14 cellular contexts compared by ENCODE assay signal in the genomic region with DNA sequence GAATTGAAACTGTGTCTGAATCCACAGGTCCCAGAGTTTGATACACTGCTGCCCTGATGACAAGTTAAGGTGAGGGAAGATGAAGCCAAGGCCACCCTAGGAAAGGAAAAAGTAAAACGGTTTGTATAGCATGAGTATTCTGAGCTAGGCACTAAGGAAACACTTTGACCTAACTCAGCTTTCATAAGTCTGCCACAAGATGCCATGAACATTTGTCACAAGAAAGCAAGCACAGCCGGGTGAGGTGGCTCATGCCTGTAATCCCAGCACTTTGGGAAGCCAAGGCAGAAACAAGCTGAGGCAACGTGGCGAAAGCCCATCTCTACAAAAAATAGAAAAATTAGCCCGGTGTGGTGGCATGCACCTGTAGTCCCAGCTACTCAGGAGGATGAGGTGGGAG. TPM values are rescaled to one million over a fixed set of nuclear protein-coding genes. Genes with fewer than 3 reads are reported as not detected.
DNase-seq lines count a peak whose midpoint lies in the region; ATAC-seq and TF ChIP-seq lines count a peak whose summit lies in the region.
"Had no signal": no experiment of that assay in that cellular context is flagged by ENCODE, and none has a peak within 500 bp of the region (broad histone marks: within the 10 kb centered on the region; RNA-seq: fewer than 3 reads in every experiment).

No MANE protein-coding gene starts in this region.

- POLR2A ChIA-PET in IMR-90 (lab: Charles Lee; ENCODE audit: unreplicated experiment) (no interaction called here), HEK293T (lab: Yijun Ruan, JAX) (interaction anchor here (1.3 to 2.6 kb wide), 2 partner anchors 32 to 35 kb away, joined by 3 to 10 read pairs; no protein-coding TSS in a partner anchor)
- POLR2A ChIA-PET in naive thymus-derived CD4-positive, alpha-beta T cell (lab: Charles Lee) = interaction anchor here (0.6 to 2.7 kb wide), 8 partner anchors 17 to 1739 kb away, joined by 3 to 31 read pairs (median 3); a partner anchor contains a TSS

- no peaks in the 10 kb centered on the region for H3K9me3 Mint-ChIP-seq in Calu3 (ENCODE audit: low read depth, unreplicated experiment)
- H3K9me3 Mint-ChIP-seq in naive thymus-derived CD4-positive, alpha-beta T cell = peaks cover 0 to 11% (median 2%) of the 10 kb centered on the region in 11 donors
- H3K9me3 Mint-ChIP-seq: central memory CD8-positive, alpha-beta T cell; stimulated activated memory B cell treated with anti-CD40 and anti-IgM and Interleukin-4, amounts not matched to agents 10 μg/mL and 1 μg/mL and 100 μg/mL, for 72 hours had no signal

- peak overlapping the region; percentile 98 for H2BK5ac ChIP-seq in IMR-90 (ENCODE audit: low read depth, low read length, poor library complexity, severe bottlenecking)

- H2BK20ac ChIP-seq in IMR-90 (ENCODE audit: low read depth, low read length) = peak overlapping the region; percentile 54; the same call in 1 of the 2 replicates

- H2AK5ac ChIP-seq in IMR-90 (ENCODE audit: low read depth, low read length) = peak overlapping the region; percentile 76

- ATAC-seq in IMR-90 (ENCODE audit: low read depth) = peak; percentile 45
- no peak for ATAC-seq in naive thymus-derived CD4-positive, alpha-beta T cell
- ATAC-seq: activated CD4-positive, CD25-positive, alpha-beta regulatory T cell treated with anti-CD3 and anti-CD28 coated beads, Interleukin-2, amount 50 U/mL, for 24 hours; Panc1; stimulated activated memory B cell treated with anti-CD40 and anti-IgM and Interleukin-4, amounts not matched to agents 10 μg/mL and 1 μg/mL and 100 μg/mL, for 72 hours had no signal

- H2AK9ac ChIP-seq in IMR-90 (replicated peaks; ENCODE audit: low read depth, low read length, poor library complexity) = no peak overlapping the region

- peak overlapping the region; percentile 80 for H4K91ac ChIP-seq in IMR-90 (ENCODE audit: insufficient read depth, low read depth, low read length)

- H2BK15ac ChIP-seq in IMR-90 (ENCODE audit: low read depth, low read length) = peak overlapping the region; percentile 93

- WGBS in IMR-90 (ENCODE audit: extremely low coverage in 2 of 2, insufficient read length in 1 of 2), 2 experiments = no CpG with 5 or more reads among the region's 5 CpGs

- H3K4ac ChIP-seq in IMR-90 (ENCODE audit: low read depth, low read length) = peak overlapping the region; percentile 72; the same call in 1 of the 2 replicates

- H3K4me2 ChIP-seq in IMR-90 (ENCODE audit: low read depth, low read length) = peak overlapping the region; percentile 64; the same call in 1 of the 2 replicates

- H3K36me3 ChIP-seq in IMR-90 (ENCODE audit: control insufficient read depth, insufficient read depth, low read length) (no peaks in the 10 kb centered on the region), brain microvascular endothelial cell (replicated peaks) (no peaks in the 10 kb centered on the region)
- H3K36me3 ChIP-seq in naive thymus-derived CD4-positive, alpha-beta T cell (ENCODE audit: control insufficient read depth in 2 of 3, insufficient read depth in 3 of 3, low read length in 3 of 3) = no peaks in the 10 kb centered on the region

- H3K27ac ChIP-seq in IMR-90 (ENCODE audit: insufficient read depth, low read length) (peak overlapping the region; percentile 51; the same call in 1 of the 2 replicates), brain microvascular endothelial cell (peak overlapping the region; percentile 91)
- no peak overlapping the region for H3K27ac ChIP-seq in naive thymus-derived CD4-positive, alpha-beta T cell (ENCODE audit: low read depth, low read length)

- dilution Hi-C loops in IMR-90 (cut with HindIII; ENCODE audit: low sequenced_read_pairs, unreplicated experiment) = no loop called here

- peak overlapping the region; percentile 89 for H3K14ac ChIP-seq in IMR-90 (replicated peaks; ENCODE audit: low read depth, low read length)

- intact Hi-C loops in Calu3 (cut with micrococcal nuclease; ENCODE audit: unreplicated experiment) (no loop called here), IMR-90 (cut with micrococcal nuclease) (no loop called here)
- intact Hi-C loops in naive thymus-derived CD4-positive, alpha-beta T cell (cut with micrococcal nuclease) = loop anchor here in 1 of 2 donors (2.0 kb wide), 1 partner anchor 79 kb away; no protein-coding TSS in a partner anchor

- H3K4me1 ChIP-seq in IMR-90 (ENCODE audit: control insufficient read depth, insufficient read depth, low read length) = peaks cover 19% of the 10 kb centered on the region
- peaks cover 13 to 22% of the 10 kb centered on the region in 2 donors for H3K4me1 ChIP-seq in naive thymus-derived CD4-positive, alpha-beta T cell (ENCODE audit: control insufficient read depth in 2 of 2, insufficient read depth in 2 of 2, low read length in 2 of 2)

- no peak for DNase-seq in Calu3
- peak; percentile 74 for DNase-seq in IMR-90
- peak; percentile 70 for DNase-seq in brain microvascular endothelial cell
- DNase-seq in naive thymus-derived CD4-positive, alpha-beta T cell = no peak
- DNase-seq in HEK293T (ENCODE audit: extremely low spot score) = no peak
- DNase-seq in KBM-7 = no peak
- no peak for DNase-seq in NK-92 treated with Interleukin-12 subunit alpha and Interleukin-12 subunit beta, amount 100 ng/mL, for 24 hours (lab: John Stamatoyannopoulos, UW)
- no peak for DNase-seq in NAMALWA (ENCODE audit: low spot score)
- DNase-seq: GDM1, NCI-H187 treated with DMSO at 0.1 percent for 48 hours had no signal

- H4K5ac ChIP-seq in IMR-90 (ENCODE audit: low read depth, low read length) = peak overlapping the region; percentile 52; the same call in 1 of the 2 replicates

- H3K56ac ChIP-seq in IMR-90 (ENCODE audit: extremely low read depth, insufficient read depth, low read length) = 0 out of 2 replicates have a peak overlapping the region, but pooled peaks have one; percentile 54

- H3K79me1 ChIP-seq in IMR-90 (ENCODE audit: low read depth in 1 of 2, low read length in 2 of 2) = peaks cover 6 to 19% of the 10 kb centered on the region in 2 experiments

- H3K4me3 ChIP-seq in IMR-90 (ENCODE audit: insufficient read depth, low read depth, low read length) = no peak overlapping the region
- H3K4me3 ChIP-seq in brain microvascular endothelial cell (ENCODE audit: low read depth, low read length) = no peak overlapping the region
- no peak overlapping the region for H3K4me3 ChIP-seq in naive thymus-derived CD4-positive, alpha-beta T cell (ENCODE audit: low read length)

- no peaks in the 10 kb centered on the region for H3K36me3 Mint-ChIP-seq in Calu3 (ENCODE audit: insufficient read depth, unreplicated experiment)
- H3K36me3 Mint-ChIP-seq in naive thymus-derived CD4-positive, alpha-beta T cell = peaks cover 0 to 35% (median 5%) of the 10 kb centered on the region in 5 donors
- H3K36me3 Mint-ChIP-seq: stimulated activated memory B cell treated with anti-CD40 and anti-IgM and Interleukin-4, amounts not matched to agents 10 μg/mL and 1 μg/mL and 100 μg/mL, for 72 hours had no signal

- H3K9me1 ChIP-seq in IMR-90 (ENCODE audit: insufficient read depth, low read length) = peaks cover 12% of the 10 kb centered on the region

- TF ChIP-seq RAD21 in IMR-90 (IDR thresholded peaks at IDR 0.05; ENCODE audit: low read length) = no peak

- H3K27me3 Mint-ChIP-seq in Calu3 (ENCODE audit: unreplicated experiment) = no peaks in the 10 kb centered on the region
- H3K27me3 Mint-ChIP-seq in naive thymus-derived CD4-positive, alpha-beta T cell = no peaks in the 10 kb centered on the region
- H3K27me3 Mint-ChIP-seq: central memory CD8-positive, alpha-beta T cell; stimulated activated memory B cell treated with anti-CD40 and anti-IgM and Interleukin-4, amounts not matched to agents 10 μg/mL and 1 μg/mL and 100 μg/mL, for 72 hours had no signal

- peaks cover 39% of the 10 kb centered on the region for H3K4me1 Mint-ChIP-seq in Calu3 (ENCODE audit: low read depth, unreplicated experiment)
- H3K4me1 Mint-ChIP-seq in naive thymus-derived CD4-positive, alpha-beta T cell = peaks cover 23 to 41% (median 38%) of the 10 kb centered on the region in 7 donors

- in situ Hi-C loops in IMR-90 (cut with MboI; ENCODE audit: low sequenced_read_pairs) (no loop called here), brain microvascular endothelial cell (cut with HindIII; ENCODE audit: low pct_ligation_motif_present, low sequenced_read_pairs) (no loop called here), KBM-7 (cut with MboI; ENCODE audit: low pct_unique_long_range_greater_than_20kb, low sequenced_read_pairs) (no loop called here)

- peak overlapping the region; percentile 42; the same call in 1 of the 2 replicates for H3K18ac ChIP-seq in IMR-90 (ENCODE audit: low read depth, low read length)

- TF ChIP-seq CTCF in Calu3 (IDR thresholded peaks at IDR 0.05; ENCODE audit: unreplicated experiment) (no peak), IMR-90 (conservative IDR thresholded peaks at IDR 0.05; ENCODE audit: low read depth, low read length) (no peak), brain microvascular endothelial cell (IDR thresholded peaks at IDR 0.05; ENCODE audit: low read depth, low read length, missing control alignments) (no peak)

- no peaks in the 10 kb centered on the region for H3K9me3 ChIP-seq in IMR-90 (ENCODE audit: control insufficient read depth, insufficient read depth, low read length)
- no peaks in the 10 kb centered on the region for H3K9me3 ChIP-seq in naive thymus-derived CD4-positive, alpha-beta T cell (ENCODE audit: control insufficient read depth in 2 of 3, low read length in 3 of 3)

- peak overlapping the region; percentile 50 for H3K27ac Mint-ChIP-seq in Calu3 (ENCODE audit: unreplicated experiment)
- H3K27ac Mint-ChIP-seq in naive thymus-derived CD4-positive, alpha-beta T cell = peak overlapping the region in 7 of 9 donors; percentile 43 to 98 (median 81)
- H3K27ac Mint-ChIP-seq: stimulated activated memory B cell treated with anti-CD40 and anti-IgM and Interleukin-4, amounts not matched to agents 10 μg/mL and 1 μg/mL and 100 μg/mL, for 72 hours had no signal

- CTCF ChIA-PET in Calu3 (lab: Charles Lee) = no interaction called here
- CTCF ChIA-PET in IMR-90 (lab: Yijun Ruan, JAX) = interaction anchor here (1.3 kb wide), 1 partner anchor 11 kb away, joined by 4 read pairs; no protein-coding TSS in a partner anchor
- CTCF ChIA-PET in naive thymus-derived CD4-positive, alpha-beta T cell (lab: Charles Lee) = interaction anchor here (1.0 kb wide), 1 partner anchor 11 kb away, joined by 3 read pairs; no protein-coding TSS in a partner anchor
- CTCF ChIA-PET in HEK293T (lab: Yijun Ruan, JAX) = interaction anchor here (0.6 to 1.1 kb wide), 3 partner anchors 26 to 158 kb away, joined by 3 to 4 read pairs (median 3); no protein-coding TSS in a partner anchor

- no peaks in the 10 kb centered on the region for H3K27me3 ChIP-seq in IMR-90 (ENCODE audit: control insufficient read depth, insufficient read depth, low read length)
- no peaks in the 10 kb centered on the region for H3K27me3 ChIP-seq in brain microvascular endothelial cell (replicated peaks)
- H3K27me3 ChIP-seq in naive thymus-derived CD4-positive, alpha-beta T cell (ENCODE audit: control insufficient read depth in 2 of 2, insufficient read depth in 2 of 2, low read length in 2 of 2) = no peaks in the 10 kb centered on the region

- no peak for TF ChIP-seq POLR2A in IMR-90 (IDR thresholded peaks at IDR 0.05; ENCODE audit: low read depth, low read length)

- no peak overlapping the region for H2AFZ ChIP-seq in IMR-90 (replicated peaks; ENCODE audit: low read length, poor library complexity)

- peak overlapping the region; percentile 89 for H3K23ac ChIP-seq in IMR-90 (ENCODE audit: low read depth, low read length)

- H4K20me1 ChIP-seq in IMR-90 (ENCODE audit: insufficient read depth, low read length) = no peaks in the 10 kb centered on the region

- peak overlapping the region; percentile 89 for H2BK120ac ChIP-seq in IMR-90 (ENCODE audit: low read depth, low read length)

- BruUV-seq in Calu3 (replicated peaks; lab: Mats Ljungman, UMichigan) = no TSS peak
- BruUV-seq in IMR-90 (replicated peaks; lab: Mats Ljungman, UMichigan) = no TSS peak

- H3K4me3 Mint-ChIP-seq in Calu3 (ENCODE audit: low read depth, unreplicated experiment) = no peak overlapping the region
- H3K4me3 Mint-ChIP-seq in naive thymus-derived CD4-positive, alpha-beta T cell = peak overlapping the region in 5 of 10 donors; percentile 25 to 71 (median 42)
- H3K4me3 Mint-ChIP-seq: central memory CD8-positive, alpha-beta T cell; stimulated activated memory B cell treated with anti-CD40 and anti-IgM and Interleukin-4, amounts not matched to agents 10 μg/mL and 1 μg/mL and 100 μg/mL, for 72 hours had no signal

- peak overlapping the region; percentile 71 to 88 for H4K8ac ChIP-seq in IMR-90 (ENCODE audit: low read depth in 2 of 2, low read length in 2 of 2)

- H3K9ac ChIP-seq in IMR-90 (ENCODE audit: low read depth, low read length) = no peak overlapping the region

RNA-seq across cellular contexts. Expression of a gene that starts 34.2 kb away (rescaled TPM):
- total RNA-seq in Calu3 (2022) (26.1 and 31.3 TPM in 2 replicates), IMR-90 (2012; rRNA removed) (17.5 and 19.0 TPM in 2 replicates)
- 12.6 and 17.9 TPM in 2 replicates for polyA plus RNA-seq in IMR-90 (2012; rRNA removed)
- polyA plus RNA-seq in IMR-90 (2012; cell fraction: cytosol; rRNA removed) = 4.2 and 5.8 TPM in 2 replicates
- 1.8 and 11.5 TPM in 2 replicates for polyA plus RNA-seq in IMR-90 (2012; cell fraction: nucleus; rRNA removed; ENCODE audit: low replicate concordance)
- 10 to 100 TPM in 1 of 5 experiments, 1 to 10 TPM in 2, under 1 TPM in 2; 0.24 to 32.9 (median 2.0) TPM for total RNA-seq in naive thymus-derived CD4-positive, alpha-beta T cell
- polyA plus RNA-seq in naive thymus-derived CD4-positive, alpha-beta T cell = under 1 TPM; 0.13 to 0.41 TPM

Comparison
In these comparisons a context has a peak if more than half of its experiments do, and no peak if none do; other contexts are left out.
1. DNase-seq: peak in IMR-90 (single experiment) and brain microvascular endothelial cell (single experiment); none in Calu3 (single experiment), naive thymus-derived CD4-positive, alpha-beta T cell (0 of 9), HEK293T (single experiment), KBM-7 (single experiment), NK-92 treated with Interleukin-12 subunit alpha and Interleukin-12 subunit beta, amount 100 ng/mL, for 24 hours (single experiment) and NAMALWA (single experiment).